10 cellular contexts compared by ENCODE assay signal in the genomic region with DNA sequence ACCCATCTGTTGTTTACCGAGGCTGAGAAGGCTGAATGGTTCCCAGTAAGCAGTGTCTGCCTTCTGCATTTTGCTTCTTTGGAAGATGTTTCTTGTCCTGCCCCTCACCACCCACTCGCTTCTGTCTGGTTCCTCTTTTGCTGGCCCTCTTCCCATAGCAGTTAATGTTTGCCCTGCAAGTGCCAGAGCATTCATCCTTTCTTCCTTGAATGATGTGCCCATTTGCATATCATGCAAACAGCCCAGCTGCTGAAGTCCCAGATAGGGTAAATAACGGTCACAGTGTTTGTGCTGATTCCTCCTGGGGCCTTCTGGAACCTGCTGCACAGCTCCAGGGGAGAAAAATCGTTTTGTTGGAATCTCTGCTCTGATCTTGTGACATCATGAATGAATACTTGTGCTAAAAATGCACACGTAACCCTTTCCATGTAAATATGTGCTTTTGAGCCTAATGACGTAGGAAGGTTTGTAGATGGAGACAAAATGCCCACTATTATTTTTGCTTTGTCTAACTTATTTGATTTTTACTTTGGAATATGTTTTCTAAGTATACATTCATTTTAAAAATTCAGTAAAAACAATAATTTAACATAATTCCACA.
DNase-seq lines count a peak whose midpoint lies in the region; ATAC-seq and TF ChIP-seq lines count a peak whose summit lies in the region.
"Had no signal": no experiment of that assay in that cellular context is flagged by ENCODE, and none has a peak within 500 bp of the region (broad histone marks: within the 10 kb centered on the region; RNA-seq: fewer than 3 reads in every experiment).

No MANE protein-coding gene starts in this region.

- no peaks in the 10 kb centered on the region for H3F3A ChIP-seq in GM23338 (replicated peaks; ENCODE audit: low read depth)

- H3K27me3 Mint-ChIP-seq in Calu3 (ENCODE audit: unreplicated experiment) (no peaks in the 10 kb centered on the region), GM23338 (ENCODE audit: insufficient read depth, low read depth, poor library complexity) (no peaks in the 10 kb centered on the region)
- no peaks in the 10 kb centered on the region for H3K27me3 Mint-ChIP-seq in CD4-positive, alpha-beta T cell
- H3K27me3 Mint-ChIP-seq: activated naive CD8-positive, alpha-beta T cell treated with anti-CD3 and anti-CD28 coated beads, Interleukin-2, amount 10 ng/mL, durations not matched to agents 7 days and 5 days had no signal

- H3K4me3 ChIP-seq in GM23338, result no peak overlapping the region
- no peak overlapping the region for H3K4me3 ChIP-seq in suprapubic skin
- H3K4me3 ChIP-seq: SJSA1 had no signal

- TF ChIP-seq CTCF in Calu3 (IDR thresholded peaks at IDR 0.05; ENCODE audit: unreplicated experiment) (no peak), GM23338 (conservative IDR thresholded peaks at IDR 0.05; ENCODE audit: low read depth in 2 of 2) (no peak), suprapubic skin (IDR thresholded peaks at IDR 0.05) (no peak)
- no peak for TF ChIP-seq CTCF in CD4-positive, alpha-beta T cell (IDR thresholded peaks at IDR 0.05)

- POLR2A ChIA-PET in CD4-positive, alpha-beta T cell (lab: Charles Lee), result no interaction called here

- CTCF ChIA-PET in Calu3 (lab: Charles Lee), result no interaction called here
- CTCF ChIA-PET in CD4-positive, alpha-beta T cell (lab: Charles Lee), result no interaction called here

- peak; percentile 60 for DNase-seq in Calu3
- DNase-seq in GM23338 (ENCODE audit: low spot score), result peak; percentile 40
- peak; percentile 76 for DNase-seq in NCI-H2171 treated with DMSO at 0.1 percent for 48 hours (lab: John Stamatoyannopoulos, UW)
- DNase-seq in head of caudate nucleus, result peak; percentile 3 to 78 (median 50)
- DNase-seq in suprapubic skin (ENCODE audit: low spot score in 2 of 2), result no peak
- DNase-seq in CD4-positive, alpha-beta T cell, result no peak
- DNase-seq in AML-193 (lab: John Stamatoyannopoulos, UW), result no peak
- DNase-seq in GDM1 (lab: John Stamatoyannopoulos, UW), result no peak
- DNase-seq: activated naive CD8-positive, alpha-beta T cell treated with anti-CD3 and anti-CD28 coated beads, Interleukin-2, amount 10 ng/mL, durations not matched to agents 7 days and 5 days had no signal

- no TSS peak for BruUV-seq in Calu3 (replicated peaks; lab: Mats Ljungman, UMichigan)

- H3K4me1 ChIP-seq in GM23338 (ENCODE audit: insufficient read depth), result peaks cover 14% of the 10 kb centered on the region
- no peaks in the 10 kb centered on the region for H3K4me1 ChIP-seq in suprapubic skin
- H3K4me1 ChIP-seq: SJSA1 had no signal

- peaks cover 4% of the 10 kb centered on the region for H3K9me3 Mint-ChIP-seq in Calu3 (ENCODE audit: low read depth, unreplicated experiment)
- no peaks in the 10 kb centered on the region; the same call in 2 of the 3 replicates for H3K9me3 Mint-ChIP-seq in GM23338
- H3K9me3 Mint-ChIP-seq in CD4-positive, alpha-beta T cell, result peaks cover 9% of the 10 kb centered on the region

- H2AFZ ChIP-seq in GM23338, result peak overlapping the region; percentile 41; the same call in 1 of the 2 replicates

- H3K27me3 ChIP-seq in GM23338 (ENCODE audit: insufficient read depth) (no peaks in the 10 kb centered on the region), suprapubic skin (no peaks in the 10 kb centered on the region)
- no peaks in the 10 kb centered on the region for H3K27me3 ChIP-seq in CD4-positive, alpha-beta T cell (ENCODE audit: control insufficient read depth, insufficient read depth, low read length)
- H3K27me3 ChIP-seq: SJSA1 had no signal

- TF ChIP-seq EP300 in suprapubic skin (IDR thresholded peaks at IDR 0.05), result no peak

- H4K20me1 ChIP-seq in GM23338 (replicated peaks; ENCODE audit: insufficient read depth), result no peaks in the 10 kb centered on the region

- H3K27ac ChIP-seq in GM23338 (ENCODE audit: low read depth), result peak overlapping the region; percentile 24; the same call in 1 of the 2 replicates
- no peak overlapping the region for H3K27ac ChIP-seq in suprapubic skin
- no peak overlapping the region for H3K27ac ChIP-seq in CD4-positive, alpha-beta T cell (ENCODE audit: low read depth, low read length)
- H3K27ac ChIP-seq: SJSA1 had no signal

- H3K4me3 Mint-ChIP-seq in Calu3 (ENCODE audit: low read depth, unreplicated experiment) (no peak overlapping the region), GM23338 (no peak overlapping the region)
- no peak overlapping the region for H3K4me3 Mint-ChIP-seq in CD4-positive, alpha-beta T cell
- H3K4me3 Mint-ChIP-seq: activated naive CD8-positive, alpha-beta T cell treated with anti-CD3 and anti-CD28 coated beads, Interleukin-2, amount 10 ng/mL, durations not matched to agents 7 days and 5 days had no signal

- H3K4me1 Mint-ChIP-seq in Calu3 (ENCODE audit: low read depth, unreplicated experiment) (peaks cover 9% of the 10 kb centered on the region), GM23338 (peaks cover 9% of the 10 kb centered on the region)
- H3K4me1 Mint-ChIP-seq in CD4-positive, alpha-beta T cell (ENCODE audit: low read depth), result no peaks in the 10 kb centered on the region
- H3K4me1 Mint-ChIP-seq: activated naive CD8-positive, alpha-beta T cell treated with anti-CD3 and anti-CD28 coated beads, Interleukin-2, amount 10 ng/mL, durations not matched to agents 7 days and 5 days had no signal

- intact Hi-C loops in Calu3 (cut with micrococcal nuclease; ENCODE audit: unreplicated experiment) (no loop called here), head of caudate nucleus (cut with DNase I) (loop anchor here (5.0 kb wide), 1 partner anchor 385 kb away; no protein-coding TSS in a partner anchor)
- intact Hi-C loops in CD4-positive, alpha-beta T cell (cut with DNase I, micrococcal nuclease), result no loop called here

- H3K27ac Mint-ChIP-seq in Calu3 (ENCODE audit: unreplicated experiment) (peak overlapping the region; percentile 19), GM23338 (no peak overlapping the region)
- H3K27ac Mint-ChIP-seq in CD4-positive, alpha-beta T cell, result no peak overlapping the region
- H3K27ac Mint-ChIP-seq: activated naive CD8-positive, alpha-beta T cell treated with anti-CD3 and anti-CD28 coated beads, Interleukin-2, amount 10 ng/mL, durations not matched to agents 7 days and 5 days had no signal

- H3K9me3 ChIP-seq in suprapubic skin, result no peaks in the 10 kb centered on the region
- H3K9me3 ChIP-seq in CD4-positive, alpha-beta T cell (ENCODE audit: control insufficient read depth, low read length), result no peaks in the 10 kb centered on the region
- H3K9me3 ChIP-seq: SJSA1 had no signal

- peak overlapping the region; percentile 40; the same call in 1 of the 2 replicates for H3K4me2 ChIP-seq in GM23338

- peak; percentile 81 for ATAC-seq in GM23338
- ATAC-seq in CD4-positive, alpha-beta T cell (ENCODE audit: poor library complexity), result no peak

- H3K36me3 ChIP-seq in GM23338 (ENCODE audit: insufficient read depth) (no peaks in the 10 kb centered on the region), suprapubic skin (no peaks in the 10 kb centered on the region)
- H3K36me3 ChIP-seq: SJSA1 had no signal

- H3K79me2 ChIP-seq in GM23338 (replicated peaks; ENCODE audit: insufficient read depth), result no peaks in the 10 kb centered on the region

- no peaks in the 10 kb centered on the region; the same call in 1 of the 2 replicates for H3K9me2 ChIP-seq in GM23338 (ENCODE audit: insufficient read depth)

- 16% methylated on average over 6 of the region's 6 CpGs for WGBS in suprapubic skin

- no peaks in the 10 kb centered on the region for H3K36me3 Mint-ChIP-seq in Calu3 (ENCODE audit: insufficient read depth, unreplicated experiment)
- H3K36me3 Mint-ChIP-seq in GM23338 (ENCODE audit: low read depth), result no peaks in the 10 kb centered on the region
- H3K36me3 Mint-ChIP-seq in CD4-positive, alpha-beta T cell (ENCODE audit: low read depth), result no peaks in the 10 kb centered on the region
- H3K36me3 Mint-ChIP-seq: activated naive CD8-positive, alpha-beta T cell treated with anti-CD3 and anti-CD28 coated beads, Interleukin-2, amount 10 ng/mL, durations not matched to agents 7 days and 5 days had no signal

- TF ChIP-seq POLR2A in suprapubic skin (IDR thresholded peaks at IDR 0.05), result no peak

TF ChIP-seq in GM23338, 12 proteins besides CTCF, POLR2A, EP300 and RAD21 (continues in another document):
- TF ChIP-seq CREB1 (CRISPR knock-in tag; IDR thresholded peaks at IDR 0.05; ENCODE audit: low read depth) (no peak), EZH2 (IDR thresholded peaks at IDR 0.05; ENCODE audit: low read depth, unreplicated experiment) (no peak), NANOG (IDR thresholded peaks at IDR 0.05; ENCODE audit: borderline replicate concordance) (no peak), STAT1 (IDR thresholded peaks at IDR 0.05; ENCODE audit: unreplicated experiment) (no peak), EZH2phosphoT487 (IDR thresholded peaks at IDR 0.05; ENCODE audit: unreplicated experiment) (no peak), JUNB (IDR thresholded peaks at IDR 0.05; ENCODE audit: unreplicated experiment) (no peak)
- TF ChIP-seq, protein P1, sequence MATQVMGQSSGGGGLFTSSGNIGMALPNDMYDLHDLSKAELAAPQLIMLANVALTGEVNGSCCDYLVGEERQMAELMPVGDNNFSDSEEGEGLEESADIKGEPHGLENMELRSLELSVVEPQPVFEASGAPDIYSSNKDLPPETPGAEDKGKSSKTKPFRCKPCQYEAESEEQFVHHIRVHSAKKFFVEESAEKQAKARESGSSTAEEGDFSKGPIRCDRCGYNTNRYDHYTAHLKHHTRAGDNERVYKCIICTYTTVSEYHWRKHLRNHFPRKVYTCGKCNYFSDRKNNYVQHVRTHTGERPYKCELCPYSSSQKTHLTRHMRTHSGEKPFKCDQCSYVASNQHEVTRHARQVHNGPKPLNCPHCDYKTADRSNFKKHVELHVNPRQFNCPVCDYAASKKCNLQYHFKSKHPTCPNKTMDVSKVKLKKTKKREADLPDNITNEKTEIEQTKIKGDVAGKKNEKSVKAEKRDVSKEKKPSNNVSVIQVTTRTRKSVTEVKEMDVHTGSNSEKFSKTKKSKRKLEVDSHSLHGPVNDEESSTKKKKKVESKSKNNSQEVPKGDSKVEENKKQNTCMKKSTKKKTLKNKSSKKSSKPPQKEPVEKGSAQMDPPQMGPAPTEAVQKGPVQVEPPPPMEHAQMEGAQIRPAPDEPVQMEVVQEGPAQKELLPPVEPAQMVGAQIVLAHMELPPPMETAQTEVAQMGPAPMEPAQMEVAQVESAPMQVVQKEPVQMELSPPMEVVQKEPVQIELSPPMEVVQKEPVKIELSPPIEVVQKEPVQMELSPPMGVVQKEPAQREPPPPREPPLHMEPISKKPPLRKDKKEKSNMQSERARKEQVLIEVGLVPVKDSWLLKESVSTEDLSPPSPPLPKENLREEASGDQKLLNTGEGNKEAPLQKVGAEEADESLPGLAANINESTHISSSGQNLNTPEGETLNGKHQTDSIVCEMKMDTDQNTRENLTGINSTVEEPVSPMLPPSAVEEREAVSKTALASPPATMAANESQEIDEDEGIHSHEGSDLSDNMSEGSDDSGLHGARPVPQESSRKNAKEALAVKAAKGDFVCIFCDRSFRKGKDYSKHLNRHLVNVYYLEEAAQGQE (IDR thresholded peaks at IDR 0.05; ENCODE audit: unreplicated experiment), result no peak

Comparison
In these comparisons a context has a peak if more than half of its experiments do, and no peak if none do; other contexts are left out.
1. DNase-seq: peak in Calu3 (single experiment), GM23338 (single experiment), NCI-H2171 treated with DMSO at 0.1 percent for 48 hours (single experiment) and head of caudate nucleus (42 of 42); none in suprapubic skin (0 of 2), CD4-positive, alpha-beta T cell (0 of 10), AML-193 (0 of 2) and GDM1 (single experiment).